ENCODE assay signal across 13 cellular contexts in the genomic region with DNA sequence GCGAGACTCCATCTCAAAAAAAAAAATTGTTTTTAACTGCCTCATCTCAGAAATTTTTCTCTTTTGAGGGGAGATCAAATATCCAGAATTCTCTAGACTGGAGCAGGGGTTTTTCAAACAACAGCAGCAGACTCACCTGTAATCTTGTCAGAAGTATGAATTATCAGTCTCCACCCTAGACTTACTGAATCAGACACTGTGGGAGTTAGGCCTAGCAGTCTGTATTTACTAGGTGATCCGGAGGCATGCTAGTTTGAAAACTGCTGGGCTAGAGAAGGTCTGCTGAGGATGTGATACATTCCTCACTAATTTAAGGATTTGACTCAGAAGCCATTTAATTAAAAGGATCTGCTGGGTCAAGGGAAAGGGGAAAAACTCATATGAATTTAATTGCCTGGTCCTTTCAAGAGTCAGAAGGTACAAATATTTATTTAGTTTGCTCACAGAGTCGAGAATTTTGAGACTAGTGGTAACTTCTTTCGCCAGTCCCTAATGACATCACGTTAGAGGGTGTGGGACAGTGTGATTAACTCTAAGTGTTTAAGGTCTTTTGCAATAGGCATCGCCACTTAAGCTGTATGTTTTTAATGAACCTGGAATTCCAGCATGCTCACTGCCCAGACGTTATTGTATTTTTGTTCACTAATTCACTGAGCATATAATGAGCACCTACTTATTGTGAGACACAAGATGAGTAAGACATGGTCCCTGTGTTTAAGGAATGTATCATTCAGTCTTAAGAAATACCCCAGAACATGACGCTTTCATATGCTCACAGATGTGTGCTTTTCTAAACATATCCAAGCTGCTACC. TPM values are rescaled to one million over a fixed set of nuclear protein-coding genes. Genes with fewer than 3 reads are reported as not detected.
A peak's percentile ranks its signal among the peaks of the same experiment; 100 is the strongest.
DNase-seq lines count a peak whose midpoint lies in the region; ATAC-seq and TF ChIP-seq lines count a peak whose summit lies in the region.
"Had no signal": no experiment of that assay in that cellular context is flagged by ENCODE, and none has a peak within 500 bp of the region (broad histone marks: within the 10 kb centered on the region; RNA-seq: fewer than 3 reads in every experiment).

No MANE protein-coding gene starts in this region.

- peak; percentile 63 for ATAC-seq in upper lobe of right lung
- no peak for ATAC-seq in CD8-positive, alpha-beta T cell

- peaks cover 9% of the 10 kb centered on the region for H3K4me1 Mint-ChIP-seq in CD8-positive, alpha-beta T cell (ENCODE audit: low read depth)

- intact Hi-C loops in upper lobe of right lung (cut with DNase I): no loop called here
- intact Hi-C loops in CD8-positive, alpha-beta T cell (cut with DNase I, micrococcal nuclease): no loop called here

- H3K9me3 ChIP-seq in upper lobe of right lung: no peaks in the 10 kb centered on the region
- no peaks in the 10 kb centered on the region for H3K9me3 ChIP-seq in CD8-positive, alpha-beta T cell (ENCODE audit: low read length)
- H3K9me3 ChIP-seq: Peyer's patch had no signal

- POLR2A ChIA-PET in CD8-positive, alpha-beta T cell (lab: Charles Lee): no interaction called here

- no peak overlapping the region for H3K4me3 Mint-ChIP-seq in CD8-positive, alpha-beta T cell

- H3K36me3 ChIP-seq in upper lobe of right lung: peaks cover 86% of the 10 kb centered on the region
- peaks cover 4% of the 10 kb centered on the region for H3K36me3 ChIP-seq in CD8-positive, alpha-beta T cell (ENCODE audit: insufficient read depth, low read length)

- H3K36me3 Mint-ChIP-seq in CD8-positive, alpha-beta T cell: peaks cover 48% of the 10 kb centered on the region

- no peaks in the 10 kb centered on the region for H3K27me3 Mint-ChIP-seq in CD8-positive, alpha-beta T cell (ENCODE audit: low read depth)

- DNase-seq in HCEC 1CT (peak; percentile 94), amniotic epithelial cell (ENCODE audit: low read depth) (peak; percentile 90), fibroblast of the aortic adventitia (ENCODE audit: low read depth) (peak; percentile 75), upper lobe of right lung (no peak), pons (ENCODE audit: low spot score) (no peak), NCI-H1105 (lab: John Stamatoyannopoulos, UW) (no peak)
- no peak for DNase-seq in CD8-positive, alpha-beta T cell
- DNase-seq: activated CD8-positive, alpha-beta memory T cell treated with anti-CD3 and anti-CD28 coated beads, Interleukin-2, amount 50 U/mL, for 4 hours; amniotic stem cell; DMS79 treated with DMSO at 0.1 percent for 48 hours; GOT3; NCI-H2107; Peyer's patch had no signal

- TF ChIP-seq CTCF in fibroblast of the aortic adventitia (IDR thresholded peaks at IDR 0.05; ENCODE audit: insufficient read depth, low read length) (no peak), upper lobe of right lung (IDR thresholded peaks at IDR 0.05) (no peak)
- no peak for TF ChIP-seq CTCF in CD8-positive, alpha-beta T cell (IDR thresholded peaks at IDR 0.05)

- H3K27ac ChIP-seq in upper lobe of right lung: peak overlapping the region; percentile 68
- no peak overlapping the region for H3K27ac ChIP-seq in CD8-positive, alpha-beta T cell (ENCODE audit: low read depth, low read length)

- H3K27ac Mint-ChIP-seq in CD8-positive, alpha-beta T cell: no peak overlapping the region

- no peaks in the 10 kb centered on the region for H3K9me3 Mint-ChIP-seq in CD8-positive, alpha-beta T cell

- CTCF ChIA-PET in CD8-positive, alpha-beta T cell (lab: Charles Lee): interaction anchor here (0.6 to 1.4 kb wide), 3 partner anchors 14 to 123 kb away, joined by 3 read pairs; no protein-coding TSS in a partner anchor

- H3K4me1 ChIP-seq in upper lobe of right lung: peaks cover 21% of the 10 kb centered on the region
- no peaks in the 10 kb centered on the region for H3K4me1 ChIP-seq in CD8-positive, alpha-beta T cell (ENCODE audit: insufficient read depth, low read length)

- H3K4me3 ChIP-seq in fibroblast of the aortic adventitia (ENCODE audit: low read depth, low read length) (no peak overlapping the region), upper lobe of right lung (no peak overlapping the region)
- no peak overlapping the region for H3K4me3 ChIP-seq in CD8-positive, alpha-beta T cell (ENCODE audit: low read depth, low read length)
- H3K4me3 ChIP-seq: Peyer's patch had no signal

- H3K27me3 ChIP-seq in upper lobe of right lung: no peaks in the 10 kb centered on the region
- H3K27me3 ChIP-seq in CD8-positive, alpha-beta T cell (ENCODE audit: insufficient read depth, low read length): no peaks in the 10 kb centered on the region
- H3K27me3 ChIP-seq: Peyer's patch had no signal

RNA-seq across cellular contexts. Expression of gene ATP6V0A1, which starts 14.2 kb away (rescaled TPM):
- total RNA-seq in fibroblast of the aortic adventitia (ENCODE audit: low replicate concordance) (40.0 and 60.6 TPM in 2 replicates), upper lobe of right lung (109 TPM)
- total RNA-seq in CD8-positive, alpha-beta T cell: 1 to 10 TPM; 8.3 to 9.0 TPM

RNA-seq across cellular contexts. Expression of gene CAVIN1, which starts 49.9 kb away (rescaled TPM):
- total RNA-seq in fibroblast of the aortic adventitia (ENCODE audit: low replicate concordance) (639 and 721 TPM in 2 replicates), upper lobe of right lung (342 TPM)
- not detected for total RNA-seq in CD8-positive, alpha-beta T cell

Comparison
In these comparisons a context has a peak if more than half of its experiments do, and no peak if none do; other contexts are left out.
1. DNase-seq: peak in HCEC 1CT (single experiment), amniotic epithelial cell (single experiment) and fibroblast of the aortic adventitia (single experiment); none in upper lobe of right lung (single experiment), pons (single experiment), CD8-positive, alpha-beta T cell (0 of 7) and NCI-H1105 (single experiment).
2. RNA of gene CAVIN1, which starts 49.9 kb away (total RNA-seq): 639 to 721 TPM in fibroblast of the aortic adventitia and 342 TPM in upper lobe of right lung (single experiment); not detected in CD8-positive, alpha-beta T cell; every median in the first group is over 100 times any median in the second.